ENCODE assay signal across 18 cellular contexts in the genomic region with DNA sequence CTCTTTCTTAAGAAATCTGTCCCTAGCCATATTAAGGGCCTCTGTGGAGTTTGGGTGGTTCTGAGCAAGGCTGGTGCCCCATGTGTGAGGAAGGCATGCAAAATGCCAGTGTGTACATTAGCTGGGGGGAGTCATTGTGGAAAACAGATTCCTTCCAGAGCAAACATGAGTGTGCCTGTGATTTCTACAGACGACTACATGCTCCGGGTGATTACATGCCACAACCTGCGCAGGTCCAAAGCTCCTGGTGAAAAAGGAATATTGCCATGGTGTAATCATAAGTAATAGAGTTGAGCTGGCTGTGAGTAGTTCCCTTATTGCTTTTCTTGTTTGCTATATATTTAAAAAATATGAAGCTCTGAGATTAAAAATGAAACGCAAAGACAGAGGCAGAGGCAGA.
"Had no signal": no experiment of that assay in that cellular context is flagged by ENCODE, and none has a peak within 500 bp of the region (broad histone marks: within the 10 kb centered on the region; RNA-seq: fewer than 3 reads in every experiment).

No MANE protein-coding gene starts in this region.

- H3K27me3 ChIP-seq: right lobe of liver, tibial artery, upper lobe of left lung, uterus had no signal

- H3K9me3 ChIP-seq: heart left ventricle, neutrophil, psoas muscle, right lobe of liver, tibial artery, upper lobe of left lung, uterus had no signal

- H3K36me3 ChIP-seq: heart left ventricle, neutrophil, right lobe of liver, tibial artery, upper lobe of left lung, uterus had no signal

- H3K4me1 ChIP-seq: heart left ventricle, psoas muscle, right lobe of liver, tibial artery, upper lobe of left lung, uterus had no signal

- DNase-seq: cortex of kidney; effector memory CD4-positive, alpha-beta T cell; heart left ventricle; hippocampal formation; kidney glomerular epithelial cell; mammary epithelial cell; naive thymus-derived CD4-positive, alpha-beta T cell; nephron progenitor cell; psoas muscle; retina; right lobe of liver; stimulated activated CD4-positive, alpha-beta T cell treated with anti-CD3 and anti-CD28 coated beads, Interleukin-4, amount 100 ng/mL, for 1 hour; stimulated activated CD8-positive, alpha-beta memory T cell treated with anti-CD3 and anti-CD28 coated beads, Interleukin-4, amount 100 ng/mL, for 48 hours; stimulated activated naive CD8-positive, alpha-beta T cell treated with anti-CD3 and anti-CD28 coated beads, Interleukin-15, Interleukin-2, amounts not matched to agents 100 U/mL and 50 U/mL, for 24 hours; tibial artery; upper lobe of left lung; uterus had no signal

- H3K4me3 ChIP-seq: heart left ventricle, psoas muscle, right lobe of liver, tibial artery, upper lobe of left lung, uterus had no signal

- H3K27ac ChIP-seq: heart left ventricle, neutrophil, psoas muscle, right lobe of liver, tibial artery, upper lobe of left lung, uterus had no signal
